In genomic region chr2:62801814-62802524, GRCh38 we compare ENCODE assay signal across 10 cellular contexts.
DNase-seq lines count a peak whose midpoint lies in the region; ATAC-seq, FAIRE-seq and TF ChIP-seq lines count a peak whose summit lies in the region.
"Had no signal": no experiment of that assay in that cellular context is flagged by ENCODE, and none has a peak within 500 bp of the region (broad histone marks: within the 10 kb centered on the region; RNA-seq: fewer than 3 reads in every experiment).

No MANE protein-coding gene starts in this region.

- H3K4me2 ChIP-seq in mesendoderm (ENCODE audit: low read length): no peak overlapping the region

- TF ChIP-seq CTCF in GM12865 (IDR thresholded peaks at IDR 0.05; ENCODE audit: insufficient read depth, low read depth, low read length, missing control alignments): peak; percentile 9

- H2AK5ac ChIP-seq in mesendoderm (ENCODE audit: low read length): no peak overlapping the region

- H3K27me3 Mint-ChIP-seq in activated T-helper 2 cell treated with anti-CD3 and anti-CD28 coated beads, Interferon-gamma antibody, Interleukin-2, Interleukin-4, amounts not matched to agents 10 μg/mL and 5 μg/mL and 100 μg/mL, durations not matched to agents 14 hours and 24 hours and 36 hours (ENCODE audit: low read depth): no peaks in the 10 kb centered on the region
- no peaks in the 10 kb centered on the region for H3K27me3 Mint-ChIP-seq in stimulated activated memory B cell treated with anti-CD40 and anti-IgM and Interleukin-4, amounts not matched to agents 10 μg/mL and 1 μg/mL and 100 μg/mL, for 72 hours

- H4K8ac ChIP-seq in mesendoderm (ENCODE audit: low read depth, low read length): no peak overlapping the region

- H3K4me3 Mint-ChIP-seq in activated T-helper 2 cell treated with anti-CD3 and anti-CD28 coated beads, Interferon-gamma antibody, Interleukin-2, Interleukin-4, amounts not matched to agents 10 μg/mL and 5 μg/mL and 100 μg/mL, durations not matched to agents 14 hours and 24 hours and 36 hours (ENCODE audit: low read depth): peak overlapping the region; percentile 13
- no peak overlapping the region for H3K4me3 Mint-ChIP-seq in stimulated activated memory B cell treated with anti-CD40 and anti-IgM and Interleukin-4, amounts not matched to agents 10 μg/mL and 1 μg/mL and 100 μg/mL, for 72 hours

- H3K4ac ChIP-seq in mesendoderm (ENCODE audit: low read depth, low read length): no peak overlapping the region

- H2BK120ac ChIP-seq in mesendoderm (ENCODE audit: low read depth, low read length): no peak overlapping the region

- no peak overlapping the region for H2BK5ac ChIP-seq in mesendoderm (ENCODE audit: low read length)

- no peak overlapping the region for H3K27ac ChIP-seq in mesendoderm (ENCODE audit: low read depth, low read length)

- no peak overlapping the region for H3K9ac ChIP-seq in mesendoderm (ENCODE audit: low read length)

- H3K79me2 ChIP-seq in mesendoderm (ENCODE audit: control insufficient read depth, insufficient read depth, low read length): no peaks in the 10 kb centered on the region

- no peaks in the 10 kb centered on the region for H3K27me3 ChIP-seq in mesendoderm (ENCODE audit: insufficient read depth, low read length, poor library complexity)

- FAIRE-seq in frontal cortex (lab: Jason Lieb, UNC): no peak

- no peak overlapping the region for H4K5ac ChIP-seq in mesendoderm (ENCODE audit: low read length)

- no CpG with 5 or more reads among the region's 4 CpGs for WGBS in mesendoderm (ENCODE audit: extremely low coverage, insufficient coverage, low lambda C conversion rate)

- H3K36me3 ChIP-seq in mesendoderm (ENCODE audit: control insufficient read depth, insufficient read depth, low read length): no peaks in the 10 kb centered on the region

- no peaks in the 10 kb centered on the region for H3K79me1 ChIP-seq in mesendoderm (ENCODE audit: low read length)

- peak; percentile 28 for DNase-seq in GM12865 (ENCODE audit: low read depth)
- DNase-seq in HT1080 (ENCODE audit: low read depth): peak; percentile 20
- no peak for DNase-seq in activated T-helper 2 cell treated with anti-CD3 and anti-CD28 coated beads, Interferon-gamma antibody, Interleukin-2, Interleukin-4, amounts not matched to agents 10 μg/mL and 5 μg/mL and 100 μg/mL, durations not matched to agents 14 hours and 24 hours and 36 hours (ENCODE audit: low spot score)
- peak; percentile 44 for DNase-seq in mesendoderm
- DNase-seq in frontal cortex (ENCODE audit: low spot score in 2 of 2): no peak
- DNase-seq in effector CD8-positive, alpha-beta T cell (lab: John Stamatoyannopoulos, UW): no peak
- DNase-seq: activated CD8-positive, alpha-beta memory T cell treated with anti-CD3 and anti-CD28 coated beads, Interleukin-2, amount 50 U/mL, for 4 hours; GDM1 had no signal

- peaks cover 19% of the 10 kb centered on the region for H3K4me1 Mint-ChIP-seq in activated T-helper 2 cell treated with anti-CD3 and anti-CD28 coated beads, Interferon-gamma antibody, Interleukin-2, Interleukin-4, amounts not matched to agents 10 μg/mL and 5 μg/mL and 100 μg/mL, durations not matched to agents 14 hours and 24 hours and 36 hours (ENCODE audit: low read depth)
- no peaks in the 10 kb centered on the region for H3K4me1 Mint-ChIP-seq in stimulated activated memory B cell treated with anti-CD40 and anti-IgM and Interleukin-4, amounts not matched to agents 10 μg/mL and 1 μg/mL and 100 μg/mL, for 72 hours

- intact Hi-C loops in activated T-helper 2 cell treated with anti-CD3 and anti-CD28 coated beads, Interferon-gamma antibody, Interleukin-2, Interleukin-4, amounts not matched to agents 10 μg/mL and 5 μg/mL and 100 μg/mL, durations not matched to agents 14 hours and 24 hours and 36 hours (cut with micrococcal nuclease): no loop called here

- H3K4me3 ChIP-seq in GM12865 (ENCODE audit: low read depth, low read length): peak overlapping the region; percentile 16
- H3K4me3 ChIP-seq in mesendoderm (ENCODE audit: low read length): no peak overlapping the region

- no peak for ATAC-seq in HG03108 (IDR thresholded peaks at IDR 0.05; ENCODE audit: unreplicated experiment)
- no peak for ATAC-seq in stimulated activated memory B cell treated with anti-CD40 and anti-IgM and Interleukin-4, amounts not matched to agents 10 μg/mL and 1 μg/mL and 100 μg/mL, for 72 hours

- H3K27ac Mint-ChIP-seq in activated T-helper 2 cell treated with anti-CD3 and anti-CD28 coated beads, Interferon-gamma antibody, Interleukin-2, Interleukin-4, amounts not matched to agents 10 μg/mL and 5 μg/mL and 100 μg/mL, durations not matched to agents 14 hours and 24 hours and 36 hours: peak overlapping the region; percentile 13
- H3K27ac Mint-ChIP-seq in stimulated activated memory B cell treated with anti-CD40 and anti-IgM and Interleukin-4, amounts not matched to agents 10 μg/mL and 1 μg/mL and 100 μg/mL, for 72 hours: no peak overlapping the region

- no peak overlapping the region for H3K56ac ChIP-seq in mesendoderm (ENCODE audit: low read length)

- no peak overlapping the region for H3K23ac ChIP-seq in mesendoderm (ENCODE audit: low read length)

- no peak overlapping the region for H3K18ac ChIP-seq in mesendoderm (ENCODE audit: low read length)

- H3K9me3 Mint-ChIP-seq in activated T-helper 2 cell treated with anti-CD3 and anti-CD28 coated beads, Interferon-gamma antibody, Interleukin-2, Interleukin-4, amounts not matched to agents 10 μg/mL and 5 μg/mL and 100 μg/mL, durations not matched to agents 14 hours and 24 hours and 36 hours: peaks cover 9% of the 10 kb centered on the region
- peaks cover 3% of the 10 kb centered on the region for H3K9me3 Mint-ChIP-seq in stimulated activated memory B cell treated with anti-CD40 and anti-IgM and Interleukin-4, amounts not matched to agents 10 μg/mL and 1 μg/mL and 100 μg/mL, for 72 hours

- peaks cover 3% of the 10 kb centered on the region for H3K36me3 Mint-ChIP-seq in activated T-helper 2 cell treated with anti-CD3 and anti-CD28 coated beads, Interferon-gamma antibody, Interleukin-2, Interleukin-4, amounts not matched to agents 10 μg/mL and 5 μg/mL and 100 μg/mL, durations not matched to agents 14 hours and 24 hours and 36 hours (ENCODE audit: low read depth)
- peaks cover 21% of the 10 kb centered on the region for H3K36me3 Mint-ChIP-seq in stimulated activated memory B cell treated with anti-CD40 and anti-IgM and Interleukin-4, amounts not matched to agents 10 μg/mL and 1 μg/mL and 100 μg/mL, for 72 hours

- no peak overlapping the region for H2BK15ac ChIP-seq in mesendoderm (replicated peaks; ENCODE audit: low read depth)

- H3K4me1 ChIP-seq in mesendoderm (ENCODE audit: control insufficient read depth, low read depth, low read length): no peaks in the 10 kb centered on the region

Comparison
In these comparisons a context has a peak if more than half of its experiments do, and no peak if none do; other contexts are left out.
1. DNase-seq: peak in GM12865 (single experiment), HT1080 (single experiment) and mesendoderm (single experiment); none in activated T-helper 2 cell treated with anti-CD3 and anti-CD28 coated beads, Interferon-gamma antibody, Interleukin-2, Interleukin-4, amounts not matched to agents 10 μg/mL and 5 μg/mL and 100 μg/mL, durations not matched to agents 14 hours and 24 hours and 36 hours (single experiment), frontal cortex (0 of 2) and effector CD8-positive, alpha-beta T cell (single experiment).